ENCODE assay signal across 15 cellular contexts in genomic region chr13:51970251-51970793, GRCh38. TPM values are rescaled to one million over a fixed set of nuclear protein-coding genes. Genes with fewer than 3 reads are reported as not detected.
DNase-seq lines count a peak whose midpoint lies in the region; ATAC-seq lines count a peak whose summit lies in the region.
"Had no signal": no experiment of that assay in that cellular context is flagged by ENCODE, and none has a peak within 500 bp of the region (broad histone marks: within the 10 kb centered on the region; RNA-seq: fewer than 3 reads in every experiment).

No MANE protein-coding gene starts in this region.

- peak; percentile 67 for DNase-seq in activated CD4-positive, alpha-beta T cell treated with anti-CD3 and anti-CD28 coated beads, Interleukin-2, amount 10 ng/mL, durations not matched to agents 24 days and 14 days
- DNase-seq in activated CD4-positive, alpha-beta T cell treated with anti-CD3 and anti-CD28 coated beads for 36 hours: no peak
- DNase-seq in DMS53 treated with DMSO at 0.1 percent for 48 hours (lab: John Stamatoyannopoulos, UW; ENCODE audit: unreplicated experiment) (peak; percentile 53), T-helper 9 cell (peak; percentile 5), myocyte (ENCODE audit: low read depth) (peak; percentile 30), midbrain (lab: John Stamatoyannopoulos, UW) (no peak), NCI-H1417 treated with DMSO at 0.1 percent for 48 hours (lab: John Stamatoyannopoulos, UW) (no peak), NCI-H345 (lab: John Stamatoyannopoulos, UW) (no peak)
- DNase-seq: C1 segment of cervical spinal cord, COR-L47, KBM-7, NCI-H1048, NCI-H1694 treated with DMSO at 0.1 percent for 48 hours, SHP77 had no signal

- intact Hi-C loops in activated CD4-positive, alpha-beta T cell treated with anti-CD3 and anti-CD28 coated beads, Interleukin-2, amount 10 ng/mL, durations not matched to agents 24 days and 14 days (cut with micrococcal nuclease): no loop called here
- intact Hi-C loops in activated CD4-positive, alpha-beta T cell treated with anti-CD3 and anti-CD28 coated beads for 36 hours (cut with DNase I, micrococcal nuclease): no loop called here

- peaks cover 25% of the 10 kb centered on the region for H3K4me1 Mint-ChIP-seq in activated CD4-positive, alpha-beta T cell treated with anti-CD3 and anti-CD28 coated beads, Interleukin-2, amount 10 ng/mL, durations not matched to agents 24 days and 14 days
- peaks cover 32% of the 10 kb centered on the region for H3K4me1 Mint-ChIP-seq in activated CD4-positive, alpha-beta T cell treated with anti-CD3 and anti-CD28 coated beads for 36 hours

- no peak for ATAC-seq in activated CD4-positive, alpha-beta T cell treated with anti-CD3 and anti-CD28 coated beads for 36 hours
- ATAC-seq: Panc1 had no signal

- no peaks in the 10 kb centered on the region for H3K27me3 Mint-ChIP-seq in activated CD4-positive, alpha-beta T cell treated with anti-CD3 and anti-CD28 coated beads, Interleukin-2, amount 10 ng/mL, durations not matched to agents 24 days and 14 days
- no peaks in the 10 kb centered on the region for H3K27me3 Mint-ChIP-seq in activated CD4-positive, alpha-beta T cell treated with anti-CD3 and anti-CD28 coated beads for 36 hours

- POLR2A ChIA-PET in activated CD4-positive, alpha-beta T cell treated with anti-CD3 and anti-CD28 coated beads for 36 hours (lab: Charles Lee): no interaction called here

- no peaks in the 10 kb centered on the region for H3K9me3 Mint-ChIP-seq in activated CD4-positive, alpha-beta T cell treated with anti-CD3 and anti-CD28 coated beads, Interleukin-2, amount 10 ng/mL, durations not matched to agents 24 days and 14 days
- no peaks in the 10 kb centered on the region for H3K9me3 Mint-ChIP-seq in activated CD4-positive, alpha-beta T cell treated with anti-CD3 and anti-CD28 coated beads for 36 hours (ENCODE audit: low read depth)

- H3K27ac Mint-ChIP-seq in activated CD4-positive, alpha-beta T cell treated with anti-CD3 and anti-CD28 coated beads, Interleukin-2, amount 10 ng/mL, durations not matched to agents 24 days and 14 days: no peak overlapping the region
- no peak overlapping the region for H3K27ac Mint-ChIP-seq in activated CD4-positive, alpha-beta T cell treated with anti-CD3 and anti-CD28 coated beads for 36 hours

- no peak overlapping the region for H3K4me3 Mint-ChIP-seq in activated CD4-positive, alpha-beta T cell treated with anti-CD3 and anti-CD28 coated beads, Interleukin-2, amount 10 ng/mL, durations not matched to agents 24 days and 14 days
- H3K4me3 Mint-ChIP-seq in activated CD4-positive, alpha-beta T cell treated with anti-CD3 and anti-CD28 coated beads for 36 hours: no peak overlapping the region

- no peaks in the 10 kb centered on the region for H3K36me3 Mint-ChIP-seq in activated CD4-positive, alpha-beta T cell treated with anti-CD3 and anti-CD28 coated beads, Interleukin-2, amount 10 ng/mL, durations not matched to agents 24 days and 14 days (ENCODE audit: low read depth)
- H3K36me3 Mint-ChIP-seq in activated CD4-positive, alpha-beta T cell treated with anti-CD3 and anti-CD28 coated beads for 36 hours (ENCODE audit: low read depth): no peaks in the 10 kb centered on the region

- CTCF ChIA-PET in activated CD4-positive, alpha-beta T cell treated with anti-CD3 and anti-CD28 coated beads for 36 hours (lab: Charles Lee): interaction anchor here (1.0 kb wide), 1 partner anchor 116 kb away, joined by 3 read pairs; no protein-coding TSS in a partner anchor

RNA-seq across cellular contexts. Expression of gene ATP7B, which starts 40.9 kb away (rescaled TPM):
- 0.65 and 0.83 TPM in 2 replicates for total RNA-seq in activated CD4-positive, alpha-beta T cell treated with anti-CD3 and anti-CD28 coated beads, Interleukin-2, amount 10 ng/mL, durations not matched to agents 24 days and 14 days
- total RNA-seq in activated CD4-positive, alpha-beta T cell treated with anti-CD3 and anti-CD28 coated beads for 36 hours: 1 to 10 TPM; 1.1 to 1.4 TPM
- total RNA-seq in myocyte: 2.1 and 3.3 TPM in 2 replicates
- polyA plus RNA-seq in myocyte (2012): 3.3 TPM

RNA-seq across cellular contexts. Expression of gene ALG11, which starts 41.9 kb away (rescaled TPM):
- total RNA-seq in activated CD4-positive, alpha-beta T cell treated with anti-CD3 and anti-CD28 coated beads, Interleukin-2, amount 10 ng/mL, durations not matched to agents 24 days and 14 days: 26.7 and 28.0 TPM in 2 replicates
- total RNA-seq in activated CD4-positive, alpha-beta T cell treated with anti-CD3 and anti-CD28 coated beads for 36 hours: 10 to 100 TPM; 14.1 to 18.1 TPM
- total RNA-seq in myocyte: 27.7 and 36.3 TPM in 2 replicates
- polyA plus RNA-seq in myocyte (2012): 12.9 TPM

RNA-seq across cellular contexts. Expression of gene UTP14C, which starts 54.2 kb away (rescaled TPM):
- total RNA-seq in activated CD4-positive, alpha-beta T cell treated with anti-CD3 and anti-CD28 coated beads, Interleukin-2, amount 10 ng/mL, durations not matched to agents 24 days and 14 days: 12.2 TPM in 2 replicates
- total RNA-seq in activated CD4-positive, alpha-beta T cell treated with anti-CD3 and anti-CD28 coated beads for 36 hours: 1 to 10 TPM; 6.1 to 7.6 TPM
- 17.2 and 17.3 TPM in 2 replicates for total RNA-seq in myocyte
- polyA plus RNA-seq in myocyte (2012): 9.2 TPM

Comparison
In these comparisons a context has a peak if more than half of its experiments do, and no peak if none do; other contexts are left out.
1. DNase-seq: peak in activated CD4-positive, alpha-beta T cell treated with anti-CD3 and anti-CD28 coated beads, Interleukin-2, amount 10 ng/mL, durations not matched to agents 24 days and 14 days (single experiment), DMS53 treated with DMSO at 0.1 percent for 48 hours (single experiment), T-helper 9 cell (single experiment) and myocyte (single experiment); none in activated CD4-positive, alpha-beta T cell treated with anti-CD3 and anti-CD28 coated beads for 36 hours (single experiment), midbrain (single experiment), NCI-H1417 treated with DMSO at 0.1 percent for 48 hours (single experiment) and NCI-H345 (single experiment).